ENCODE assay signal across 8 cellular contexts in genomic region chr11:46382644-46383403, GRCh38. TPM values are rescaled to one million over a fixed set of nuclear protein-coding genes. Genes with fewer than 3 reads are reported as not detected.
DNase-seq lines count a peak whose midpoint lies in the region; ATAC-seq and TF ChIP-seq lines count a peak whose summit lies in the region.

No MANE protein-coding gene starts in this region.

- no peaks in the 10 kb centered on the region for H3K9me3 Mint-ChIP-seq in T-cell

- POLR2A ChIA-PET in T-cell (lab: Charles Lee), result no interaction called here

- H4K20me1 ChIP-seq in BLaER1 treated with 17β-estradiol and CSF1 and Interleukin-3, amounts not matched to agents 10 nM and 100 nM, result peaks cover 0 to 79% (median 32%) of the 10 kb centered on the region in 11 experiments; a peak in 19 of 22 replicates

- H3K4me1 Mint-ChIP-seq in T-cell, result peaks cover 3 to 14% (median 10%) of the 10 kb centered on the region in 3 donors

- peak overlapping the region; percentile 90 to 100 (median 98) for H3K4me2 ChIP-seq in BLaER1 treated with 17β-estradiol and CSF1 and Interleukin-3, amounts not matched to agents 10 nM and 100 nM

- H3K4me1 ChIP-seq in BLaER1 treated with 17β-estradiol and CSF1 and Interleukin-3, amounts not matched to agents 10 nM and 100 nM, result peaks cover 32 to 60% (median 48%) of the 10 kb centered on the region in 10 experiments
- peaks cover 7 to 76% (median 41%) of the 10 kb centered on the region in 6 donors for H3K4me1 ChIP-seq in spleen

- intact Hi-C loops in spleen (cut with DNase I; ENCODE audit: low total_unique reads), result loop anchor here (10.0 kb wide), 1 partner anchor 212 kb away; the partner anchor contains the start of gene AMBRA1

- ATAC-seq in T-cell (replicated peaks in 1 of 4), result no peak

- CTCF ChIA-PET in T-cell (lab: Charles Lee), result no interaction called here

- H3K36me3 ChIP-seq in BLaER1 treated with 17β-estradiol and CSF1 and Interleukin-3, amounts not matched to agents 10 nM and 100 nM, result peaks cover 7 to 20% (median 13%) of the 10 kb centered on the region in 11 experiments
- H3K36me3 ChIP-seq in spleen, result peaks cover 0 to 22% (median 3%) of the 10 kb centered on the region in 6 donors

- WGBS in spleen, 5 donors, result 54 to 70% (median 56%) methylated on average over 12 to 18 of the region's 18 CpGs

- TF ChIP-seq CTCF in HL-60 (IDR thresholded peaks at IDR 0.05; ENCODE audit: insufficient read depth, low read length) (peak; percentile 18), spleen (IDR thresholded peaks at IDR 0.05 in 8 of 11, conservative IDR thresholded peaks at IDR 0.05 in 3 of 11) (peak in 8 of 11 experiments; percentile 20 to 64 (median 46))

- H3K27ac ChIP-seq in BLaER1 treated with 17β-estradiol and CSF1 and Interleukin-3, amounts not matched to agents 10 nM and 100 nM, result peak overlapping the region in 8 of 11 experiments; percentile 77 to 91 (median 88); a peak in 15 of 22 replicates
- H3K27ac ChIP-seq in HL-60 (replicated peaks) (no peak overlapping the region), spleen (peak overlapping the region in 4 of 8 donors; percentile 54 to 83 (median 80))

- H3K9me3 ChIP-seq in BLaER1 treated with 17β-estradiol and CSF1 and Interleukin-3, amounts not matched to agents 10 nM and 100 nM (replicated peaks in 1 of 11), result no peaks in the 10 kb centered on the region
- no peaks in the 10 kb centered on the region for H3K9me3 ChIP-seq in spleen

- peaks cover 24 to 38% (median 26%) of the 10 kb centered on the region in 11 experiments for H3K27me3 ChIP-seq in BLaER1 treated with 17β-estradiol and CSF1 and Interleukin-3, amounts not matched to agents 10 nM and 100 nM
- H3K27me3 ChIP-seq in HL-60 (ENCODE audit: insufficient read depth, poor library complexity, severe bottlenecking), result peaks cover 15% of the 10 kb centered on the region
- H3K27me3 ChIP-seq in spleen (replicated peaks in 1 of 7), result peaks cover 0 to 72% (median 23%) of the 10 kb centered on the region in 7 donors

- peak overlapping the region; percentile 52 to 79 (median 74); a peak in 18 of 20 replicates for H3K4me3 ChIP-seq in BLaER1 treated with 17β-estradiol and CSF1 and Interleukin-3, amounts not matched to agents 10 nM and 100 nM
- no peak overlapping the region for H3K4me3 ChIP-seq in HL-60 (replicated peaks; ENCODE audit: insufficient read depth, low read length)
- peak overlapping the region; percentile 81 for H3K4me3 ChIP-seq in iPS-11a (ENCODE audit: low read depth, low read length)
- peak overlapping the region in 6 of 8 donors; percentile 58 to 85 (median 63) for H3K4me3 ChIP-seq in spleen

- H3K4me3 Mint-ChIP-seq in T-cell, result peak overlapping the region in 2 of 3 donors; percentile 21 to 82

- H3K27ac Mint-ChIP-seq in T-cell, result no peak overlapping the region

- H3K9ac ChIP-seq in BLaER1 treated with 17β-estradiol and CSF1 and Interleukin-3, amounts not matched to agents 10 nM and 100 nM, result peak overlapping the region in 9 of 11 experiments; percentile 70 to 94 (median 91); a peak in 17 of 22 replicates

- H3K27me3 Mint-ChIP-seq in T-cell, result peaks cover 18 to 43% of the 10 kb centered on the region in 2 donors

- DNase-seq in HL-60 (ENCODE audit: low read depth in 1 of 2, low spot score in 1 of 2) (no peak), T-cell (no peak), spleen (peak; percentile 74), GM19238 (ENCODE audit: insufficient read length, low spot score) (no peak), NCI-H2171 (lab: John Stamatoyannopoulos, UW) (no peak)
- no peak for DNase-seq in stimulated activated CD8-positive, alpha-beta memory T cell treated with anti-CD3 and anti-CD28 coated beads, Interleukin-4, amount 100 ng/mL, for 48 hours

- peaks cover 2% of the 10 kb centered on the region for H3K36me3 Mint-ChIP-seq in T-cell

- no peak for TF ChIP-seq POLR2A in spleen (IDR thresholded peaks at IDR 0.05)

RNA-seq across cellular contexts. Expression of gene MDK, which starts 1.4 kb away (rescaled TPM):
- total RNA-seq in T-cell (1 to 10 TPM; 5.8 to 8.6 (median 8.3) TPM), spleen (10 to 100 TPM; 22.6 to 52.8 (median 36.8) TPM)
- 10 to 100 TPM; 16.2 to 26.6 (median 22.3) TPM for polyA plus RNA-seq in spleen

RNA-seq across cellular contexts. Expression of gene CHRM4, which starts 8.8 kb away (rescaled TPM):
- total RNA-seq in T-cell (1 to 10 TPM in 2 of 5 donors, under 1 TPM in 2, not detected in 1; 0.18 to 3.9 (median 1.5) TPM), spleen (10 to 100 TPM in 3 of 7 donors, 1 to 10 TPM in 4; 2.3 to 34.1 (median 8.5) TPM)
- 1 to 10 TPM in 1 of 3 donors, under 1 TPM in 2; 0.06 to 2.0 (median 0.20) TPM for polyA plus RNA-seq in spleen

RNA-seq across cellular contexts. Expression of gene DGKZ, which starts 35.6 kb away (rescaled TPM):
- total RNA-seq in T-cell, result 100 to 1,000 TPM; 235 to 318 (median 251) TPM
- total RNA-seq in spleen, result 100 to 1,000 TPM in 5 of 7 donors, 10 to 100 TPM in 2; 86.0 to 136 (median 106) TPM
- 10 to 100 TPM; 44.2 to 89.0 (median 60.9) TPM for polyA plus RNA-seq in spleen
